ENCODE assay signal across 15 cellular contexts in the genomic region with DNA sequence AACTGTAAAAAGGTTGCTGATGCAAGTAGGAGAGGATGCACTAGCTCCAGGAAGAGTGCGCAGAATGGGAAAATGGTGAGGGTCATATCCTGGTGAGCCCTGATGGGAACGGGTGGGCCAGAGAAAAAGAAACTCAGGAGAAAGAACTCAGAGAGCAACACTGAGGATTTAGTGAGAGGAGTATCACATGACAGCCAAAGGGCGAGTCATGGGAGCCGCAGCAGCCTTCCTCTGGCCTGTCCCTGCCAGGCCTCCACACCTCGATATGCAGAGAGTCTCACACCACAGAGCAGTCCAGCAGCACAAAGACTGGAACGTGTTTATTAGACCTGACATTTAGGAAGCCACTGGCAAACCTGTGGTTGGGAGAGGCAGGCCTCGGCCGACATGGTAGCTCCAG.
DNase-seq lines count a peak whose midpoint lies in the region; ATAC-seq and TF ChIP-seq lines count a peak whose summit lies in the region.
"Had no signal": no experiment of that assay in that cellular context is flagged by ENCODE, and none has a peak within 500 bp of the region (broad histone marks: within the 10 kb centered on the region; RNA-seq: fewer than 3 reads in every experiment).

No MANE protein-coding gene starts in this region.

- no peak for TF ChIP-seq CTCF in mucosa of descending colon (IDR thresholded peaks at IDR 0.05)
- TF ChIP-seq CTCF in uterus (IDR thresholded peaks at IDR 0.05): no peak

- ATAC-seq in mucosa of descending colon: peak; percentile 61

- no peaks in the 10 kb centered on the region for H3K27me3 ChIP-seq in uterus
- H3K27me3 ChIP-seq: BE2C, esophagus muscularis mucosa had no signal

- no peaks in the 10 kb centered on the region for H3K9me3 ChIP-seq in mucosa of descending colon
- no peaks in the 10 kb centered on the region for H3K9me3 ChIP-seq in uterus
- H3K9me3 ChIP-seq: BE2C, esophagus muscularis mucosa, prostate gland had no signal

- H3K4me1 ChIP-seq in mucosa of descending colon (ENCODE audit: low read depth) (peaks cover 3% of the 10 kb centered on the region), uterus (no peaks in the 10 kb centered on the region)
- H3K4me1 ChIP-seq: BE2C, prostate gland had no signal

- no peak for TF ChIP-seq POLR2A in uterus (IDR thresholded peaks at IDR 0.05)

- H3K27ac ChIP-seq in epithelial cell of prostate (peak overlapping the region; percentile 60), uterus (no peak overlapping the region)
- H3K27ac ChIP-seq: esophagus muscularis mucosa, prostate gland had no signal

- DNase-seq in Caki2 (ENCODE audit: low read depth) (peak; percentile 37), RKO (ENCODE audit: low spot score) (peak; percentile 21), epithelial cell of prostate (ENCODE audit: low read depth, low spot score) (no peak), mucosa of descending colon (no peak), posterior vena cava (ENCODE audit: low spot score) (no peak), uterus (no peak), T1000 (lab: John Stamatoyannopoulos, UW) (no peak), NCI-H1694 (lab: John Stamatoyannopoulos, UW) (no peak)
- DNase-seq: activated B cell treated with CpG ODN at 0.5 μM for 24 hours; activated T-cell treated with anti-CD3 and anti-CD28 coated beads, Interleukin-2, amount 50 U/mL, for 1 hour; BE2C; left cardiac atrium; substantia nigra had no signal

- H3K4me3 ChIP-seq in mucosa of descending colon (no peak overlapping the region), uterus (no peak overlapping the region)
- H3K4me3 ChIP-seq: esophagus muscularis mucosa, prostate gland had no signal

- intact Hi-C loops in mucosa of descending colon (cut with DNase I, micrococcal nuclease) (loop anchor here in 1 of 2 donors (2.0 to 10.0 kb wide), 2 partner anchors 53 to 79 kb away; no protein-coding TSS in a partner anchor), posterior vena cava (cut with DNase I) (loop anchor here in 1 of 2 donors (10.0 kb wide), 2 partner anchors 83 to 123 kb away; no protein-coding TSS in a partner anchor), uterus (cut with DNase I; ENCODE audit: low total_unique reads) (loop anchor here (10.0 kb wide), 1 partner anchor 123 kb away; no protein-coding TSS in a partner anchor)

- in situ Hi-C loops in Caki2 (cut with HindIII; ENCODE audit: low pct_unique_long_range_greater_than_20kb, low sequenced_read_pairs): no loop called here

- H3K36me3 ChIP-seq in mucosa of descending colon (ENCODE audit: low read depth) (no peaks in the 10 kb centered on the region), uterus (no peaks in the 10 kb centered on the region)
- H3K36me3 ChIP-seq: BE2C, esophagus muscularis mucosa, prostate gland had no signal

Comparison
In these comparisons a context has a peak if more than half of its experiments do, and no peak if none do; other contexts are left out.
1. DNase-seq: peak in Caki2 (single experiment) and RKO (single experiment); none in epithelial cell of prostate (single experiment), mucosa of descending colon (0 of 3), posterior vena cava (single experiment), uterus (0 of 2), T1000 (single experiment) and NCI-H1694 (single experiment).